Comparison of ENCODE assay signal across 30 cellular contexts in genomic region chr4:117455088-117455487, GRCh38.
"Had no signal": no experiment of that assay in that cellular context is flagged by ENCODE, and none has a peak within 500 bp of the region (broad histone marks: within the 10 kb centered on the region; RNA-seq: fewer than 3 reads in every experiment).

No MANE protein-coding gene starts in this region.

- H3K4me3 ChIP-seq: colonic mucosa, esophagus muscularis mucosa, gastroesophageal sphincter, heart left ventricle, hepatocyte, lower lobe of right lung, pancreas, right lobe of liver, smooth muscle cell, suprapubic skin, vagina had no signal

- H3K27ac Mint-ChIP-seq: dendritic cell treated with granulocyte-macrophage colony-stimulating factor and Interleukin-4, amounts not matched to agents 40 ng/mL and 50 ng/mL, for 4 days; endodermal cell; naive B cell; natural killer cell treated with Interleukin-12 subunit alpha and Interleukin-12 subunit beta and Interleukin-15 and Interleukin-18, amount 100 ng/mL, for 72 hours; stimulated activated naive CD8-positive, alpha-beta T cell treated with anti-CD3 and anti-CD28 coated beads, Interleukin-15, amount 100 ng/mL, for 72 hours had no signal

- H3K27ac ChIP-seq: colonic mucosa, epithelial cell of prostate, esophagus muscularis mucosa, foreskin keratinocyte, gastroesophageal sphincter, heart left ventricle, hepatocyte, lower lobe of right lung, neutrophil, pancreas, right lobe of liver, suprapubic skin, vagina had no signal

- H3K27me3 Mint-ChIP-seq: dendritic cell treated with granulocyte-macrophage colony-stimulating factor and Interleukin-4, amounts not matched to agents 40 ng/mL and 50 ng/mL, for 4 days; naive B cell; natural killer cell treated with Interleukin-12 subunit alpha and Interleukin-12 subunit beta and Interleukin-15 and Interleukin-18, amount 100 ng/mL, for 72 hours; stimulated activated naive CD8-positive, alpha-beta T cell treated with anti-CD3 and anti-CD28 coated beads, Interleukin-15, amount 100 ng/mL, for 72 hours had no signal

- H3K36me3 Mint-ChIP-seq: naive B cell; natural killer cell treated with Interleukin-12 subunit alpha and Interleukin-12 subunit beta and Interleukin-15 and Interleukin-18, amount 100 ng/mL, for 72 hours had no signal

- DNase-seq: colonic mucosa; effector CD8-positive, alpha-beta T cell; endodermal cell; foreskin keratinocyte; heart left ventricle; kidney; left colon; left ventricle myocardium superior; lower lobe of right lung; naive B cell; pancreas; right lobe of liver; stimulated activated CD4-positive, alpha-beta T cell treated with anti-CD3 and anti-CD28 coated beads, Interleukin-12 subunit alpha, Interleukin-12 subunit beta, amount 100 ng/mL, for 4 hours; stimulated activated CD4-positive, alpha-beta T cell treated with anti-CD3 and anti-CD28 coated beads, Interleukin-1b, Interleukin-23, amount 100 ng/mL, for 48 hours; stimulated activated CD4-positive, alpha-beta T cell treated with anti-CD3 and anti-CD28 coated beads, Interleukin-4, amount 100 ng/mL, for 1 hour; stimulated activated CD8-positive, alpha-beta memory T cell treated with anti-CD3 and anti-CD28 coated beads, Interleukin-4, amount 100 ng/mL, for 48 hours; stimulated activated naive CD4-positive, alpha-beta T cell; stimulated activated naive CD8-positive, alpha-beta T cell treated with anti-CD3 and anti-CD28 coated beads, Interleukin-15, amount 100 ng/mL, for 72 hours; trophoblast cell had no signal

- H3K4me1 ChIP-seq: colonic mucosa, esophagus muscularis mucosa, foreskin keratinocyte, gastroesophageal sphincter, heart left ventricle, lower lobe of right lung, pancreas, suprapubic skin, vagina had no signal

- H3K9me3 Mint-ChIP-seq: dendritic cell treated with granulocyte-macrophage colony-stimulating factor and Interleukin-4, amounts not matched to agents 40 ng/mL and 50 ng/mL, for 4 days; stimulated activated naive CD8-positive, alpha-beta T cell treated with anti-CD3 and anti-CD28 coated beads, Interleukin-15, amount 100 ng/mL, for 72 hours had no signal

- H3K36me3 ChIP-seq: colonic mucosa, esophagus muscularis mucosa, gastroesophageal sphincter, heart left ventricle, lower lobe of right lung, neutrophil, pancreas, right lobe of liver, suprapubic skin, vagina had no signal

- H3K4me1 Mint-ChIP-seq: endodermal cell; naive B cell; neural crest cell; stimulated activated naive CD8-positive, alpha-beta T cell treated with anti-CD3 and anti-CD28 coated beads, Interleukin-15, amount 100 ng/mL, for 72 hours had no signal

- H3K4me3 Mint-ChIP-seq: dendritic cell treated with granulocyte-macrophage colony-stimulating factor and Interleukin-4, amounts not matched to agents 40 ng/mL and 50 ng/mL, for 4 days; endodermal cell; naive B cell; natural killer cell treated with Interleukin-12 subunit alpha and Interleukin-12 subunit beta and Interleukin-15 and Interleukin-18, amount 100 ng/mL, for 72 hours; neural crest cell; stimulated activated naive CD8-positive, alpha-beta T cell treated with anti-CD3 and anti-CD28 coated beads, Interleukin-15, amount 100 ng/mL, for 72 hours had no signal

- H3K9me3 ChIP-seq: colonic mucosa, gastroesophageal sphincter, lower lobe of right lung, neutrophil, pancreas, right lobe of liver, vagina had no signal

- ATAC-seq: foreskin keratinocyte; gastroesophageal sphincter; heart left ventricle; left colon; left ventricle myocardium superior; lower lobe of right lung; natural killer cell treated with Interleukin-12 subunit alpha and Interleukin-12 subunit beta and Interleukin-15 and Interleukin-18, amount 100 ng/mL, for 72 hours; stimulated activated naive CD8-positive, alpha-beta T cell treated with anti-CD3 and anti-CD28 coated beads, Interleukin-15, amount 100 ng/mL, for 72 hours had no signal

- H3K27me3 ChIP-seq: colonic mucosa, esophagus muscularis mucosa, foreskin keratinocyte, gastroesophageal sphincter, heart left ventricle, hepatocyte, neutrophil, pancreas, right lobe of liver, suprapubic skin, vagina had no signal
